ENCODE assay signal across 2 cellular contexts in the genomic region with DNA sequence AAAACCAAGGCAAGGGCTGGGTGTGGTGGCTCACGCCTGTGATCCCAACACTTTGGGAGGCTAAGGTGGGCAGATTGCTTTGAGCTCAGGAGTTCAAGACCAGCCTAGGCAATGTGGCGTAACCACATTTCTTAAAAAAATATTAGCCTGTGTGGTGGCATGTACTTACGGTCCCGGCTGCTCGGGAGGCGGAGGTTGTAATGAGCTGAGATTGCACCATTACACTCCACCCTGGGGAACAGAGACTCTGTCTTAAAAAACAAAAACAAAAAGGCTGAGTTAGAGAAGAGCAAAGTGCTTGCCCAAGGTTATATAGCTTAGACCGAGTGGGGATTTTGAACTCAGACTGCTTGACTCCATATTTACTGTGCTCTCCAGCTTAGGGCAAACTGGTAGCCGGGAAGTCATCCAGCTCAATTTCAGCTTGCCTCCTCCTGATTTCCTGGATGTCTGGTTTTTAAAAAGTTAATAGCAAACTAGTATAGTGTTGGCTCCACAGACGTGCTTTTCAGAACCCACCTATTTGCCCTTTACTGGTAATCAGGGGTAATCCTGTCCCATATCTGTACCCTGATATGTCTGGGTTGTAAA.
TF ChIP-seq lines count a peak whose summit lies in the region.

No MANE protein-coding gene starts in this region.

TF ChIP-seq in A549, 52 proteins besides CTCF, POLR2A, EP300 and RAD21 (continued from another document):
- TF ChIP-seq ZNF302 (CRISPR knock-in tag; IDR thresholded peaks at IDR 0.05) (no peak), FOSB (CRISPR knock-in tag; IDR thresholded peaks at IDR 0.05) (no peak), CHD4 (IDR thresholded peaks at IDR 0.05; ENCODE audit: borderline replicate concordance) (no peak), CBX2 (IDR thresholded peaks at IDR 0.05; ENCODE audit: borderline replicate concordance, low read depth) (no peak), GATA3 (IDR thresholded peaks at IDR 0.05; ENCODE audit: borderline replicate concordance) (no peak), KDM1A (IDR thresholded peaks at IDR 0.05; ENCODE audit: low read depth) (no peak), TFCP2L1 (CRISPR knock-in tag; IDR thresholded peaks at IDR 0.05) (no peak)
- TF ChIP-seq, protein P1, sequence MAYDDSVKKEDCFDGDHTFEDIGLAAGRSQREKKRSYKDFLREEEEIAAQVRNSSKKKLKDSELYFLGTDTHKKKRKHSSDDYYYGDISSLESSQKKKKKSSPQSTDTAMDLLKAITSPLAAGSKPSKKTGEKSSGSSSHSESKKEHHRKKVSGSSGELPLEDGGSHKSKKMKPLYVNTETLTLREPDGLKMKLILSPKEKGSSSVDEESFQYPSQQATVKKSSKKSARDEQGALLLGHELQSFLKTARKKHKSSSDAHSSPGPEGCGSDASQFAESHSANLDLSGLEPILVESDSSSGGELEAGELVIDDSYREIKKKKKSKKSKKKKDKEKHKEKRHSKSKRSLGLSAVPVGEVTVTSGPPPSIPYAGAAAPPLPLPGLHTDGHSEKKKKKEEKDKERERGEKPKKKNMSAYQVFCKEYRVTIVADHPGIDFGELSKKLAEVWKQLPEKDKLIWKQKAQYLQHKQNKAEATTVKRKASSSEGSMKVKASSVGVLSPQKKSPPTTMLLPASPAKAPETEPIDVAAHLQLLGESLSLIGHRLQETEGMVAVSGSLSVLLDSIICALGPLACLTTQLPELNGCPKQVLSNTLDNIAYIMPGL (CRISPR knock-in tag; IDR thresholded peaks at IDR 0.05; ENCODE audit: borderline replicate concordance), result no peak
TF ChIP-seq in A549: peak in this region for 0.

TF ChIP-seq in HepG2, 621 proteins besides CTCF, POLR2A, EP300 and RAD21 (continued from another document):
- TF ChIP-seq E2F2 (CRISPR knock-in tag; IDR thresholded peaks at IDR 0.05; ENCODE audit: borderline replicate concordance), result no peak
- no peak for TF ChIP-seq JARID2 (CRISPR knock-in tag; IDR thresholded peaks at IDR 0.05; ENCODE audit: insufficient replicate concordance)
- no peak for TF ChIP-seq GLMP (CRISPR knock-in tag; IDR thresholded peaks at IDR 0.05; ENCODE audit: borderline replicate concordance)
- TF ChIP-seq PRDM15 (CRISPR knock-in tag; IDR thresholded peaks at IDR 0.05), result no peak
- TF ChIP-seq ZBTB7B (CRISPR knock-in tag; IDR thresholded peaks at IDR 0.05), result no peak
- TF ChIP-seq DBP (CRISPR knock-in tag; IDR thresholded peaks at IDR 0.05; ENCODE audit: not compliant biosample characterization), result no peak
- TF ChIP-seq ZNF292 (CRISPR knock-in tag; IDR thresholded peaks at IDR 0.05; ENCODE audit: borderline replicate concordance, low read depth), result no peak
- TF ChIP-seq, protein P2, sequence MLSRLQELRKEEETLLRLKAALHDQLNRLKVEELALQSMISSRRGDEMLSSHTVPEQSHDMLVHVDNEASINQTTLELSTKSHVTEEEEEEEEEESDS (CRISPR knock-in tag; IDR thresholded peaks at IDR 0.05; ENCODE audit: borderline replicate concordance), result no peak
- no peak for TF ChIP-seq STAG1 (CRISPR knock-in tag; IDR thresholded peaks at IDR 0.05)
- no peak for TF ChIP-seq NR2F2 (IDR thresholded peaks at IDR 0.05; ENCODE audit: borderline replicate concordance, low read depth)
